Comparison of ENCODE assay signal across 8 cellular contexts in genomic region chr1:212488436-212489283, GRCh38. TPM values are rescaled to one million over a fixed set of nuclear protein-coding genes. Genes with fewer than 3 reads are reported as not detected.
A peak's percentile ranks its signal among the peaks of the same experiment; 100 is the strongest.
DNase-seq lines count a peak whose midpoint lies in the region; ATAC-seq and TF ChIP-seq lines count a peak whose summit lies in the region.

No MANE protein-coding gene starts in this region.

- no peak overlapping the region for H3K4me3 Mint-ChIP-seq in dendritic cell treated with granulocyte-macrophage colony-stimulating factor and Interleukin-4, amounts not matched to agents 40 ng/mL and 50 ng/mL, for 4 days
- no peak overlapping the region for H3K4me3 Mint-ChIP-seq in naive thymus-derived CD4-positive, alpha-beta T cell
- H3K4me3 Mint-ChIP-seq in CD8-positive, alpha-beta memory T cell, result no peak overlapping the region

- no peaks in the 10 kb centered on the region for H3K36me3 ChIP-seq in ACC112 (ENCODE audit: insufficient read depth, low read length)
- H3K36me3 ChIP-seq in OCI-LY3 (replicated peaks; ENCODE audit: low read depth, low read length), result no peaks in the 10 kb centered on the region
- no peaks in the 10 kb centered on the region for H3K36me3 ChIP-seq in naive thymus-derived CD4-positive, alpha-beta T cell (ENCODE audit: control insufficient read depth in 2 of 3, insufficient read depth in 3 of 3, low read length in 3 of 3)
- H3K36me3 ChIP-seq in CD8-positive, alpha-beta memory T cell (ENCODE audit: insufficient read depth, low read length), result no peaks in the 10 kb centered on the region

- H3K4me1 ChIP-seq in ACC112 (ENCODE audit: control insufficient read depth, insufficient read depth, low read length, unreplicated experiment) (peaks cover 42% of the 10 kb centered on the region), OCI-LY3 (ENCODE audit: low read length) (peaks cover 43% of the 10 kb centered on the region)
- H3K4me1 ChIP-seq in naive thymus-derived CD4-positive, alpha-beta T cell (ENCODE audit: control insufficient read depth in 2 of 2, insufficient read depth in 2 of 2, low read length in 2 of 2), result no peaks in the 10 kb centered on the region
- H3K4me1 ChIP-seq in CD8-positive, alpha-beta memory T cell (ENCODE audit: insufficient read depth, low read length), result no peaks in the 10 kb centered on the region

- peak overlapping the region; percentile 83 for H3K27ac Mint-ChIP-seq in dendritic cell treated with granulocyte-macrophage colony-stimulating factor and Interleukin-4, amounts not matched to agents 40 ng/mL and 50 ng/mL, for 4 days
- H3K27ac Mint-ChIP-seq in naive thymus-derived CD4-positive, alpha-beta T cell, result no peak overlapping the region
- peak overlapping the region in 2 of 8 donors; percentile 11 to 29 for H3K27ac Mint-ChIP-seq in CD8-positive, alpha-beta memory T cell

- no peak overlapping the region for H3K4me3 ChIP-seq in ACC112 (ENCODE audit: low read depth, low read length)
- H3K4me3 ChIP-seq in GM12865 (ENCODE audit: low read depth, low read length), result no peak overlapping the region
- H3K4me3 ChIP-seq in OCI-LY3 (ENCODE audit: low read length), result no peak overlapping the region
- H3K4me3 ChIP-seq in naive thymus-derived CD4-positive, alpha-beta T cell (ENCODE audit: low read length), result no peak overlapping the region
- no peak overlapping the region for H3K4me3 ChIP-seq in CD8-positive, alpha-beta memory T cell (ENCODE audit: low read length)

- no peaks in the 10 kb centered on the region for H3K27me3 Mint-ChIP-seq in dendritic cell treated with granulocyte-macrophage colony-stimulating factor and Interleukin-4, amounts not matched to agents 40 ng/mL and 50 ng/mL, for 4 days
- peaks cover 0 to 14% (median 7%) of the 10 kb centered on the region in 5 donors for H3K27me3 Mint-ChIP-seq in naive thymus-derived CD4-positive, alpha-beta T cell
- peaks cover 6 to 7% of the 10 kb centered on the region in 2 donors for H3K27me3 Mint-ChIP-seq in CD8-positive, alpha-beta memory T cell

- peaks cover 87% of the 10 kb centered on the region for H3K4me1 Mint-ChIP-seq in dendritic cell treated with granulocyte-macrophage colony-stimulating factor and Interleukin-4, amounts not matched to agents 40 ng/mL and 50 ng/mL, for 4 days (ENCODE audit: low read depth)
- peaks cover 0 to 7% (median 0%) of the 10 kb centered on the region in 7 donors for H3K4me1 Mint-ChIP-seq in naive thymus-derived CD4-positive, alpha-beta T cell
- no peaks in the 10 kb centered on the region for H3K4me1 Mint-ChIP-seq in CD8-positive, alpha-beta memory T cell

- H3K79me2 ChIP-seq in ACC112 (ENCODE audit: control insufficient read depth, insufficient read depth, low read length, unreplicated experiment), result no peaks in the 10 kb centered on the region
- H3K79me2 ChIP-seq in OCI-LY3 (ENCODE audit: low read length), result no peaks in the 10 kb centered on the region

- no peaks in the 10 kb centered on the region for H3K27me3 ChIP-seq in ACC112 (ENCODE audit: insufficient read depth, low read length)
- H3K27me3 ChIP-seq in OCI-LY3 (ENCODE audit: low read depth, low read length), result no peaks in the 10 kb centered on the region
- no peaks in the 10 kb centered on the region for H3K27me3 ChIP-seq in naive thymus-derived CD4-positive, alpha-beta T cell (ENCODE audit: control insufficient read depth in 2 of 2, insufficient read depth in 2 of 2, low read length in 2 of 2)
- H3K27me3 ChIP-seq in CD8-positive, alpha-beta memory T cell (ENCODE audit: insufficient read depth, low read length, poor library complexity, severe bottlenecking), result no peaks in the 10 kb centered on the region

- CTCF ChIA-PET in naive thymus-derived CD4-positive, alpha-beta T cell (lab: Charles Lee), result interaction anchor here (1.0 kb wide), 1 partner anchor 12 kb away, joined by 4 read pairs; no protein-coding TSS in a partner anchor
- CTCF ChIA-PET in CD8-positive, alpha-beta memory T cell (lab: Charles Lee), result interaction anchor here (1.1 to 4.9 kb wide), 4 partner anchors 10 to 139 kb away, joined by 3 to 24 read pairs (median 4); no protein-coding TSS in a partner anchor

- H3K36me3 Mint-ChIP-seq in dendritic cell treated with granulocyte-macrophage colony-stimulating factor and Interleukin-4, amounts not matched to agents 40 ng/mL and 50 ng/mL, for 4 days (ENCODE audit: low read depth), result no peaks in the 10 kb centered on the region
- no peaks in the 10 kb centered on the region for H3K36me3 Mint-ChIP-seq in naive thymus-derived CD4-positive, alpha-beta T cell
- H3K36me3 Mint-ChIP-seq in CD8-positive, alpha-beta memory T cell, result no peaks in the 10 kb centered on the region

- peak overlapping the region; percentile 43 for H3K4me2 ChIP-seq in OCI-LY3 (ENCODE audit: low read length)

- H3K27ac ChIP-seq in ACC112 (ENCODE audit: low read depth, low read length) (peak overlapping the region; percentile 68; the same call in 1 of the 2 replicates), OCI-LY3 (ENCODE audit: low read length) (no peak overlapping the region)
- no peak overlapping the region for H3K27ac ChIP-seq in naive thymus-derived CD4-positive, alpha-beta T cell (ENCODE audit: low read depth, low read length)
- H3K27ac ChIP-seq in CD8-positive, alpha-beta memory T cell (ENCODE audit: low read depth, low read length), result no peak overlapping the region

- TF ChIP-seq CTCF in GM12865 (IDR thresholded peaks at IDR 0.05; ENCODE audit: insufficient read depth, low read depth, low read length, missing control alignments) (no peak), OCI-LY3 (IDR thresholded peaks at IDR 0.05; ENCODE audit: low read depth, low read length) (no peak)

- intact Hi-C loops in dendritic cell treated with granulocyte-macrophage colony-stimulating factor and Interleukin-4, amounts not matched to agents 40 ng/mL and 50 ng/mL, for 4 days (cut with micrococcal nuclease), result loop anchor here (1.0 to 2.0 kb wide), 2 partner anchors 8 to 54 kb away; no protein-coding TSS in a partner anchor
- intact Hi-C loops in naive thymus-derived CD4-positive, alpha-beta T cell (cut with micrococcal nuclease), result no loop called here

- DNase-seq in GM12865 (ENCODE audit: low read depth), result peak; percentile 81
- no peak for DNase-seq in naive thymus-derived CD4-positive, alpha-beta T cell
- DNase-seq in NCI-H128 (lab: John Stamatoyannopoulos, UW; ENCODE audit: unreplicated experiment), result no peak
- no peak for DNase-seq in CD8-positive, alpha-beta memory T cell

- H3K9me3 ChIP-seq in OCI-LY3 (ENCODE audit: insufficient read depth, low read length), result no peaks in the 10 kb centered on the region
- H3K9me3 ChIP-seq in naive thymus-derived CD4-positive, alpha-beta T cell (ENCODE audit: control insufficient read depth in 2 of 3, low read length in 3 of 3), result no peaks in the 10 kb centered on the region
- no peaks in the 10 kb centered on the region for H3K9me3 ChIP-seq in CD8-positive, alpha-beta memory T cell (ENCODE audit: low read length)

- POLR2A ChIA-PET in naive thymus-derived CD4-positive, alpha-beta T cell (lab: Charles Lee), result no interaction called here
- POLR2A ChIA-PET in CD8-positive, alpha-beta memory T cell (lab: Charles Lee), result no interaction called here

- no peaks in the 10 kb centered on the region for H4K20me1 ChIP-seq in OCI-LY3 (ENCODE audit: insufficient read depth, low read length)

- H3K9me3 Mint-ChIP-seq in dendritic cell treated with granulocyte-macrophage colony-stimulating factor and Interleukin-4, amounts not matched to agents 40 ng/mL and 50 ng/mL, for 4 days, result no peaks in the 10 kb centered on the region
- no peaks in the 10 kb centered on the region for H3K9me3 Mint-ChIP-seq in naive thymus-derived CD4-positive, alpha-beta T cell
- no peaks in the 10 kb centered on the region for H3K9me3 Mint-ChIP-seq in CD8-positive, alpha-beta memory T cell

- no peak overlapping the region for H3K9ac ChIP-seq in OCI-LY3 (ENCODE audit: low read length)

- no peak overlapping the region for H2AFZ ChIP-seq in ACC112 (ENCODE audit: low read length, unreplicated experiment)
- H2AFZ ChIP-seq in OCI-LY3 (ENCODE audit: low read depth, low read length), result peak overlapping the region; percentile 45; the same call in 1 of the 2 replicates

- peak; percentile 50 for ATAC-seq in HG02840 (IDR thresholded peaks at IDR 0.05; ENCODE audit: low FRiP score, unreplicated experiment)
- ATAC-seq in naive thymus-derived CD4-positive, alpha-beta T cell, result peak; percentile 50

RNA-seq across cellular contexts. Expression of gene NENF, which starts 55.9 kb away (rescaled TPM):
- total RNA-seq in naive thymus-derived CD4-positive, alpha-beta T cell, result 10 to 100 TPM; 16.0 to 23.5 (median 21.0) TPM
- 10 to 100 TPM; 39.5 to 73.0 TPM for polyA plus RNA-seq in naive thymus-derived CD4-positive, alpha-beta T cell
- total RNA-seq in CD8-positive, alpha-beta memory T cell, result 10 to 100 TPM; 45.5 to 47.9 TPM
- polyA plus RNA-seq in CD8-positive, alpha-beta memory T cell, result 49.9 TPM
